Comparison of ENCODE assay signal across 9 cellular contexts in the genomic region with DNA sequence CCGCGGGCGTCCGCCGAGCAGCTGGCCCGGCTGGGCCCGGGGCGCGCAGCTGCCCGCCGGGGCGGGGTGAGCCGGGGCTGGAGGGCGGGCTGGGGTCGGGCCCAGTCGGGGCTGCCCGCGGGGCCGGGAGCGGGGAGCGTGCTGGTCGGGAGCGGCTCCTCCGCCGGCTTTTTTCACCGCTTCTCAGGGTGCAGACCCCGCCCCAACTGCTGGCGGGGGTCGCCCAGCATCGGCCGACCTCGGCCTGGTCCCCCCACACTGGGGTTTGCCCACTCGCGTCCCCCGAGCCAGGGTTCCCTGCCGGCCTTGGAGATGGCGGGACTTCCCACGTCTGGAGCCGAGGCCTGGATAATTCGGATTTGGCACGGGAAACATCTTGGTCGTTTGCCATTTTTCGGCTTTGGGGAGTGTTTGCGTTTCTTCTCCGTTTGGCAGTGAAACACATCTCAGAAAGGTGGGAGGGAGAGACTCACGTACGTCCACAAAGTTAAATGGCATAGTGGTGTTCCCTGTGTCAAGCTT. TPM values are rescaled to one million over a fixed set of nuclear protein-coding genes. Genes with fewer than 3 reads are reported as not detected.
DNase-seq lines count a peak whose midpoint lies in the region; ATAC-seq, FAIRE-seq and TF ChIP-seq lines count a peak whose summit lies in the region.
"Had no signal": no experiment of that assay in that cellular context is flagged by ENCODE, and none has a peak within 500 bp of the region (broad histone marks: within the 10 kb centered on the region; RNA-seq: fewer than 3 reads in every experiment).

No MANE protein-coding gene starts in this region.

- H3K9me1 ChIP-seq in endothelial cell of umbilical vein (replicated peaks; ENCODE audit: control insufficient read depth, extremely low read depth, insufficient read depth, low read length): no peaks in the 10 kb centered on the region

- H3K27ac Mint-ChIP-seq in Calu3 (ENCODE audit: unreplicated experiment) (peak overlapping the region; percentile 71), WTC11 (peak overlapping the region; percentile 61)

- H3K9me3 Mint-ChIP-seq in Calu3 (ENCODE audit: low read depth, unreplicated experiment) (no peaks in the 10 kb centered on the region), WTC11 (no peaks in the 10 kb centered on the region)

- ATAC-seq in GM21390 (IDR thresholded peaks at IDR 0.05; ENCODE audit: unreplicated experiment): peak; percentile 32
- peak; percentile 65 for ATAC-seq in WTC11

- H3K4me1 ChIP-seq in HUES48 (ENCODE audit: control insufficient read depth, insufficient read depth, low read length): peaks cover 6% of the 10 kb centered on the region; the same call in 1 of the 2 replicates
- peaks cover 5% of the 10 kb centered on the region for H3K4me1 ChIP-seq in endothelial cell of umbilical vein (ENCODE audit: control insufficient read depth, extremely low read depth, insufficient read depth, low read length)
- peaks cover 12% of the 10 kb centered on the region for H3K4me1 ChIP-seq in mucosa of stomach (ENCODE audit: control insufficient read depth, insufficient read depth, low read length)

- H3K27me3 ChIP-seq in HUES48 (ENCODE audit: control insufficient read depth, insufficient read depth, low read length): no peaks in the 10 kb centered on the region
- H3K27me3 ChIP-seq in endothelial cell of umbilical vein (ENCODE audit: control insufficient read depth in 2 of 2, insufficient read depth in 2 of 2, low read length in 2 of 2): no peaks in the 10 kb centered on the region
- no peaks in the 10 kb centered on the region for H3K27me3 ChIP-seq in mucosa of stomach (ENCODE audit: control insufficient read depth, insufficient read depth, low read length)

- H3K36me3 ChIP-seq in HUES48 (ENCODE audit: control insufficient read depth, insufficient read depth, low read length) (no peaks in the 10 kb centered on the region), endothelial cell of umbilical vein (ENCODE audit: control insufficient read depth in 2 of 2, extremely low read depth in 1 of 2, insufficient read depth in 2 of 2, low read length in 2 of 2) (no peaks in the 10 kb centered on the region), mucosa of stomach (ENCODE audit: control insufficient read depth, insufficient read depth, low read length) (no peaks in the 10 kb centered on the region)

- no peaks in the 10 kb centered on the region for H4K20me1 ChIP-seq in endothelial cell of umbilical vein (replicated peaks; ENCODE audit: control insufficient read depth, extremely low read depth, insufficient read depth, low read length)

- H3K4me3 ChIP-seq in HUES48 (ENCODE audit: low read depth, low read length) (peak overlapping the region; percentile 88), endothelial cell of umbilical vein (replicated peaks in 1 of 3; ENCODE audit: insufficient read depth in 1 of 3, low read depth in 1 of 3, low read length in 3 of 3) (peak overlapping the region; percentile 76 to 95 (median 86)), mucosa of stomach (ENCODE audit: low read length) (peak overlapping the region; percentile 53)

- H3K27ac ChIP-seq in HUES48 (ENCODE audit: low read depth, low read length) (peak overlapping the region; percentile 76), endothelial cell of umbilical vein (ENCODE audit: insufficient read depth, low read depth, low read length) (peak overlapping the region; percentile 80)

- peak overlapping the region; percentile 18 for H2AFZ ChIP-seq in endothelial cell of umbilical vein (ENCODE audit: low read depth, low read length)

- H3K36me3 Mint-ChIP-seq in Calu3 (ENCODE audit: insufficient read depth, unreplicated experiment): peaks cover 18% of the 10 kb centered on the region
- H3K36me3 Mint-ChIP-seq in WTC11: peaks cover 3% of the 10 kb centered on the region; the same call in 1 of the 2 replicates

- H3K4me3 Mint-ChIP-seq in Calu3 (ENCODE audit: low read depth, unreplicated experiment): peak overlapping the region; percentile 100
- peak overlapping the region; percentile 86 for H3K4me3 Mint-ChIP-seq in WTC11

- DNase-seq in Calu3: no peak
- DNase-seq in WTC11 (ENCODE audit: low spot score): peak; percentile 24
- DNase-seq in endothelial cell of umbilical vein (ENCODE audit: low read depth, low spot score): no peak
- DNase-seq in ureter (ENCODE audit: low spot score): peak; percentile 52
- no peak for DNase-seq in GM19240 (ENCODE audit: insufficient read length, low spot score)

- FAIRE-seq in endothelial cell of umbilical vein (lab: Jason Lieb, UNC): no peak
- FAIRE-seq: TTC549 had no signal

- no peak for TF ChIP-seq POLR2A in endothelial cell of umbilical vein (IDR thresholded peaks at IDR 0.05; ENCODE audit: low read depth, low read length)

- H3K4me1 Mint-ChIP-seq in Calu3 (ENCODE audit: low read depth, unreplicated experiment) (peaks cover 7% of the 10 kb centered on the region), WTC11 (peaks cover 13% of the 10 kb centered on the region)

- CTCF ChIA-PET in Calu3 (lab: Charles Lee) (interaction anchor here (0.6 kb wide), 2 partner anchors 32 to 44 kb away, joined by 3 to 7 read pairs; no protein-coding TSS in a partner anchor), WTC11 (lab: Charles Lee) (interaction anchor here (0.9 to 1.0 kb wide), 3 partner anchors 16 to 34 kb away, joined by 3 to 15 read pairs (median 4); no protein-coding TSS in a partner anchor), endothelial cell of umbilical vein (lab: Charles Lee) (interaction anchor here (1.0 kb wide), 1 partner anchor 29 kb away, joined by 3 read pairs; no protein-coding TSS in a partner anchor)

- H3K4me2 ChIP-seq in endothelial cell of umbilical vein (ENCODE audit: insufficient read depth, low read length): peak overlapping the region; percentile 95

- peaks cover 43% of the 10 kb centered on the region for H3K79me2 ChIP-seq in endothelial cell of umbilical vein (ENCODE audit: control insufficient read depth, insufficient read depth, low read length)

- H3K27me3 Mint-ChIP-seq in Calu3 (ENCODE audit: unreplicated experiment): no peaks in the 10 kb centered on the region
- no peaks in the 10 kb centered on the region; the same call in 1 of the 2 replicates for H3K27me3 Mint-ChIP-seq in WTC11 (ENCODE audit: low read depth)

- intact Hi-C loops in Calu3 (cut with micrococcal nuclease; ENCODE audit: unreplicated experiment) (no loop called here), endothelial cell of umbilical vein (cut with micrococcal nuclease) (loop anchor here (1.0 to 10.0 kb wide), 4 partner anchors 31 to 364 kb away; partner anchors contain the start of genes SBDS and TYW1)

- H3K9ac ChIP-seq in HUES48 (ENCODE audit: low read depth, low read length): peak overlapping the region; percentile 69
- peak overlapping the region; percentile 90 for H3K9ac ChIP-seq in endothelial cell of umbilical vein (replicated peaks; ENCODE audit: extremely low read depth, insufficient read depth, low read length)
- H3K9ac ChIP-seq in mucosa of stomach (ENCODE audit: low read length): peak overlapping the region; percentile 78

- TF ChIP-seq CTCF in Calu3 (IDR thresholded peaks at IDR 0.05; ENCODE audit: unreplicated experiment) (no peak), WTC11 (IDR thresholded peaks at IDR 0.05) (no peak), endothelial cell of umbilical vein (IDR thresholded peaks at IDR 0.05; ENCODE audit: extremely low read depth in 1 of 2, insufficient read depth in 1 of 2, low read depth in 1 of 2, low read length in 2 of 2) (no peak)

- BruUV-seq in Calu3 (replicated peaks; lab: Mats Ljungman, UMichigan) (no TSS peak), endothelial cell of umbilical vein (replicated peaks; lab: Mats Ljungman, UMichigan) (no TSS peak)

- dilution Hi-C loops in endothelial cell of umbilical vein (cut with MboI; ENCODE audit: extremely low pct_ligation_motif_present, low sequenced_read_pairs): no loop called here

- H3K9me3 ChIP-seq in HUES48 (ENCODE audit: control insufficient read depth, insufficient read depth, low read length) (no peaks in the 10 kb centered on the region), endothelial cell of umbilical vein (replicated peaks; ENCODE audit: control insufficient read depth, insufficient read depth, low read length) (no peaks in the 10 kb centered on the region), mucosa of stomach (ENCODE audit: control insufficient read depth, low read length) (no peaks in the 10 kb centered on the region)

- POLR2A ChIA-PET in WTC11 (lab: Charles Lee): interaction anchor here (0.5 to 0.6 kb wide), 3 partner anchors 68 to 717 kb away, joined by 4 read pairs; no protein-coding TSS in a partner anchor
- POLR2A ChIA-PET in endothelial cell of umbilical vein (lab: Charles Lee): interaction anchor here (0.5 kb wide), 1 partner anchor 24 kb away, joined by 3 read pairs; no protein-coding TSS in a partner anchor

TF ChIP-seq in endothelial cell of umbilical vein, 7 proteins besides CTCF, POLR2A, EP300 and RAD21:
- TF ChIP-seq EZH2 (IDR thresholded peaks at IDR 0.05; ENCODE audit: borderline replicate concordance, low read depth, low read length, severe bottlenecking) (no peak), POLR2AphosphoS5 (IDR thresholded peaks at IDR 0.05; ENCODE audit: insufficient read depth, low read depth, low read length) (no peak), MAX (IDR thresholded peaks at IDR 0.05; ENCODE audit: insufficient read depth, insufficient read length) (no peak), MYC (IDR thresholded peaks at IDR 0.05; ENCODE audit: low read depth, low read length) (no peak), GATA2 (IDR thresholded peaks at IDR 0.05; ENCODE audit: insufficient read depth, insufficient read length, low read depth, low read length) (no peak), JUN (IDR thresholded peaks at IDR 0.05; ENCODE audit: borderline replicate concordance, insufficient read depth, insufficient read length, low read depth) (no peak), FOS (IDR thresholded peaks at IDR 0.05; ENCODE audit: borderline replicate concordance, insufficient read depth, low read length) (no peak)
TF ChIP-seq in endothelial cell of umbilical vein: peak in this region for 0.

RNA-seq across cellular contexts. Expression of gene TMEM248, which starts 0.4 kb away (rescaled TPM):
- total RNA-seq in Calu3 (2022) (70.5 and 72.5 TPM in 2 replicates), WTC11 (2021) (56.9 to 60.4 TPM (median 59.1 TPM) in 3 replicates), endothelial cell of umbilical vein (97.6 and 107 TPM in 2 replicates), ureter (128 TPM)
- polyA plus RNA-seq in endothelial cell of umbilical vein: 220 and 301 TPM in 2 replicates
- 219 and 226 TPM in 2 replicates for polyA plus RNA-seq in endothelial cell of umbilical vein (2011; cell fraction: cytosol; rRNA removed)
- 149 TPM in 2 replicates for polyA plus RNA-seq in endothelial cell of umbilical vein (2011; cell fraction: nucleus; rRNA removed)
- polyA plus RNA-seq in endothelial cell of umbilical vein (2012): 59.6 and 79.1 TPM in 2 replicates
- 300 and 326 TPM in 2 replicates for polyA minus RNA-seq in endothelial cell of umbilical vein
- polyA minus RNA-seq in endothelial cell of umbilical vein (2011; cell fraction: cytosol; rRNA and poly(A)+ RNA removed): 72.5 TPM
- polyA minus RNA-seq in endothelial cell of umbilical vein (2011; cell fraction: nucleus; rRNA and poly(A)+ RNA removed): 62.2 and 69.8 TPM in 2 replicates

Comparison
In these comparisons a context has a peak if more than half of its experiments do, and no peak if none do; other contexts are left out.
1. DNase-seq: peak in WTC11 (single experiment) and ureter (single experiment); none in Calu3 (single experiment), endothelial cell of umbilical vein (single experiment) and GM19240 (single experiment).
2. Peak in every context shown above with its lines, with median percentiles within 50 percentile points of each other: H3K4me3 ChIP-seq and H3K9ac ChIP-seq.